ENCODE assay signal across 21 cellular contexts in the genomic region with DNA sequence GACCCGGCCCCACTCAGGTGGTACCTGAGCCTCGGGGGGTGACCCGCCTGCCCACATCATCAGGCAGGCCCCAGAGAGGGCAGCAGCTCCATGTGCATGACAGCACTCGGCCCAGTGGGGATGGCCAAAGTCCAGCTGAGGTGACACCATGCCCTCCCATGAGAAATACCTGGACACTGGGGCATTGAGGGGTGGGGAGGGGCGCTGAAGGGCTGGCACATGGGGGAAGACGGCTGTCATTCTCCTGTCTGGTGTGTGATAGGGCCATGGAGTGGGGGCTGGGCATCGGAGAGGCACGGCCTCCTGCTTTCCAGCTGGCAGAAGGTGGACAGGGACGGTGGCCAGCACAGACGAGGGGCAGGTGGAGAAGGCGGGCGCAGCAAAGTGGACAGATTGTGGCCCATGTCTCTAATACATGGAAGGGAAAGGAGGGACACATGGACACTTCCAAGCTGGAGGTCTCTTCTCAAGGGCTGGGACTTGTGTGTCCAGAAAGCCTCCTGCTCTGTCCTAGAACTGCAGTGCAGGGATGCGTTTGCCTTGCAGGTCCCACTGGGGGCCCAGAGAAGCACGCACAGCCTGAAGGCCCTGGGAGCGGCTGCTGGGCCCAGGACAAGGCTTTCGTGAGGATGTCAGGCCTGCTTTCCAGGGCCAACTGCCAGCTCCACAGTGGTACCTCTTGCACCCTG.
DNase-seq lines count a peak whose midpoint lies in the region; ATAC-seq, FAIRE-seq and TF ChIP-seq lines count a peak whose summit lies in the region.
"Had no signal": no experiment of that assay in that cellular context is flagged by ENCODE, and none has a peak within 500 bp of the region (broad histone marks: within the 10 kb centered on the region; RNA-seq: fewer than 3 reads in every experiment).

No MANE protein-coding gene starts in this region.

- no peak overlapping the region for H3K27ac ChIP-seq in Peyer's patch
- H3K27ac ChIP-seq in kidney (ENCODE audit: low read depth in 2 of 2, low read length in 2 of 2) = no peak overlapping the region
- no peak overlapping the region for H3K27ac ChIP-seq in sigmoid colon
- H3K27ac ChIP-seq in esophagus squamous epithelium = no peak overlapping the region
- H3K27ac ChIP-seq: PC-9 had no signal

- ATAC-seq in HG03342 (IDR thresholded peaks at IDR 0.05; ENCODE audit: unreplicated experiment) (no peak), GM19452 (IDR thresholded peaks at IDR 0.05; ENCODE audit: unreplicated experiment) (no peak)
- ATAC-seq: CD8-positive, alpha-beta T cell; GM23338; Right ventricle myocardium inferior had no signal

- H3K9me3 ChIP-seq in Peyer's patch (no peaks in the 10 kb centered on the region), kidney (ENCODE audit: control insufficient read depth in 1 of 2, low read length in 2 of 2) (no peaks in the 10 kb centered on the region), sigmoid colon (no peaks in the 10 kb centered on the region), esophagus squamous epithelium (no peaks in the 10 kb centered on the region)
- H3K9me3 ChIP-seq: BE2C had no signal

- H3K4me1 ChIP-seq in Peyer's patch (no peaks in the 10 kb centered on the region), kidney (ENCODE audit: control insufficient read depth in 1 of 2, insufficient read depth in 1 of 2, low read depth in 1 of 2, low read length in 2 of 2) (no peaks in the 10 kb centered on the region), sigmoid colon (peaks cover 0 to 7% (median 0%) of the 10 kb centered on the region in 4 donors), esophagus squamous epithelium (peaks cover 0 to 21% (median 0%) of the 10 kb centered on the region in 3 donors)
- H3K4me1 ChIP-seq: BE2C had no signal

- H3K4me3 ChIP-seq in H7 (ENCODE audit: insufficient read depth, low read depth, low read length) = no peak overlapping the region
- no peak overlapping the region for H3K4me3 ChIP-seq in Peyer's patch
- no peak overlapping the region for H3K4me3 ChIP-seq in kidney (ENCODE audit: low read length in 2 of 2)
- H3K4me3 ChIP-seq in sigmoid colon = no peak overlapping the region
- H3K4me3 ChIP-seq in esophagus squamous epithelium = no peak overlapping the region
- H3K4me3 ChIP-seq: GM23338, PC-9 had no signal

- FAIRE-seq in kidney (lab: Jason Lieb, UNC) = no peak
- FAIRE-seq: D721Med had no signal

- 84 to 91% methylated on average over 16 of the region's 16 CpGs for WGBS in sigmoid colon, 2 donors
- WGBS in esophagus squamous epithelium, 2 donors = 50 to 96% methylated on average over 1 to 4 of the region's 16 CpGs

- H3K36me3 ChIP-seq in H7 (replicated peaks; ENCODE audit: control insufficient read depth, insufficient read depth, low read length) = no peaks in the 10 kb centered on the region
- H3K36me3 ChIP-seq in Peyer's patch = no peaks in the 10 kb centered on the region
- H3K36me3 ChIP-seq in kidney (ENCODE audit: control insufficient read depth in 1 of 2, insufficient read depth in 2 of 2, low read length in 2 of 2) = no peaks in the 10 kb centered on the region
- no peaks in the 10 kb centered on the region for H3K36me3 ChIP-seq in sigmoid colon
- H3K36me3 ChIP-seq in esophagus squamous epithelium = no peaks in the 10 kb centered on the region
- H3K36me3 ChIP-seq: BE2C had no signal

- H3K9ac ChIP-seq in kidney (ENCODE audit: low read length in 2 of 2) = no peak overlapping the region

- TF ChIP-seq CTCF in Peyer's patch (IDR thresholded peaks at IDR 0.05) (no peak), kidney (IDR thresholded peaks at IDR 0.05; ENCODE audit: borderline replicate concordance, extremely low read depth, insufficient read depth) (no peak), sigmoid colon (IDR thresholded peaks at IDR 0.05) (no peak), esophagus squamous epithelium (IDR thresholded peaks at IDR 0.05) (no peak)

- DNase-seq in H7 (peak; percentile 39), Peyer's patch (peak in 2 of 3 donors; percentile 23 to 24), kidney (peak; percentile 48), sigmoid colon (peak; percentile 54), esophagus squamous epithelium (lab: John Stamatoyannopoulos, UW) (no peak)
- DNase-seq: BE2C, DND-41, GF-D8, HFFc6, KG1, NCI-H1092, NCI-H1694 treated with DMSO at 0.1 percent for 48 hours, NCI-H446 treated with DMSO at 0.1 percent for 48 hours, NCI-H748 treated with DMSO at 0.1 percent for 48 hours, PC-9 had no signal

- intact Hi-C loops in kidney (cut with DNase I) (no loop called here), sigmoid colon (cut with DNase I) (no loop called here), esophagus squamous epithelium (cut with DNase I) (no loop called here)

- TF ChIP-seq POLR2A in Peyer's patch (IDR thresholded peaks at IDR 0.05) = no peak
- no peak for TF ChIP-seq POLR2A in sigmoid colon (IDR thresholded peaks at IDR 0.05)
- TF ChIP-seq POLR2A in esophagus squamous epithelium (IDR thresholded peaks at IDR 0.05) = no peak

- TF ChIP-seq EP300 in sigmoid colon (IDR thresholded peaks at IDR 0.05) = no peak

- H3K27me3 ChIP-seq in H7 (ENCODE audit: control insufficient read depth, insufficient read depth, low read length) (no peaks in the 10 kb centered on the region), Peyer's patch (no peaks in the 10 kb centered on the region), sigmoid colon (no peaks in the 10 kb centered on the region), esophagus squamous epithelium (peaks cover 0 to 9% (median 0%) of the 10 kb centered on the region in 4 donors)
- H3K27me3 ChIP-seq: BE2C had no signal
